Comparison of ENCODE assay signal across 16 cellular contexts in genomic region chr3:172803489-172803888, GRCh38.
"Had no signal": no experiment of that assay in that cellular context is flagged by ENCODE, and none has a peak within 500 bp of the region (broad histone marks: within the 10 kb centered on the region; RNA-seq: fewer than 3 reads in every experiment).

No MANE protein-coding gene starts in this region.

- H3K4me1 Mint-ChIP-seq: neural progenitor cell had no signal

- H3K27me3 ChIP-seq: cardiac muscle cell, esophagus squamous epithelium, neural progenitor cell, ovary, SJSA1, stomach, testis, upper lobe of left lung had no signal

- H3K27ac ChIP-seq: cardiac muscle cell, esophagus squamous epithelium, neural progenitor cell, ovary, SJSA1, stomach, testis, upper lobe of left lung had no signal

- ATAC-seq: left lobe of liver, sciatic nerve had no signal

- H3K4me3 ChIP-seq: cardiac muscle cell, esophagus squamous epithelium, neural progenitor cell, ovary, SJSA1, stomach, testis, upper lobe of left lung had no signal

- H3K36me3 ChIP-seq: cardiac muscle cell, ovary had no signal

- H3K9me3 Mint-ChIP-seq: neural progenitor cell had no signal

- H3K4me1 ChIP-seq: esophagus squamous epithelium, neural progenitor cell, SJSA1, stomach, testis, upper lobe of left lung had no signal

- DNase-seq: activated CD8-positive, alpha-beta memory T cell treated with anti-CD3 and anti-CD28 coated beads for 24 hours; activated naive CD4-positive, alpha-beta T cell; esophagus squamous epithelium; hippocampal formation; mammary epithelial cell; ovary; stomach; T-helper 9 cell; testis; upper lobe of left lung had no signal

- FAIRE-seq: keratinocyte had no signal

- H3K4me3 Mint-ChIP-seq: neural progenitor cell had no signal

- H3K27ac Mint-ChIP-seq: neural progenitor cell had no signal

- H3K9me3 ChIP-seq: esophagus squamous epithelium, ovary, SJSA1, stomach, testis, upper lobe of left lung had no signal
